ENCODE assay signal across 8 cellular contexts in genomic region chr17:28871056-28871579, GRCh38. TPM values are rescaled to one million over a fixed set of nuclear protein-coding genes. Genes with fewer than 3 reads are reported as not detected.
DNase-seq lines count a peak whose midpoint lies in the region; ATAC-seq, FAIRE-seq and TF ChIP-seq lines count a peak whose summit lies in the region.

No MANE protein-coding gene starts in this region.

- no peak overlapping the region for H2AFZ ChIP-seq in osteoblast (ENCODE audit: low read length)

- H3K79me2 ChIP-seq in osteoblast (ENCODE audit: insufficient read depth, low read length): no peaks in the 10 kb centered on the region

- H3K9me3 Mint-ChIP-seq in activated CD4-positive, alpha-beta T cell treated with anti-CD3 and anti-CD28 coated beads, Interleukin-2, amount 10 ng/mL, durations not matched to agents 24 days and 14 days: no peaks in the 10 kb centered on the region
- no peaks in the 10 kb centered on the region for H3K9me3 Mint-ChIP-seq in CD14-positive monocyte

- H3K4me2 ChIP-seq in osteoblast (ENCODE audit: insufficient read depth, low read length): no peak overlapping the region

- ATAC-seq in GM18907 (IDR thresholded peaks at IDR 0.05; ENCODE audit: unreplicated experiment): peak; percentile 91
- ATAC-seq in HG02870 (IDR thresholded peaks at IDR 0.05; ENCODE audit: unreplicated experiment): peak; percentile 93

- H3K4me1 ChIP-seq in osteoblast (ENCODE audit: insufficient read depth, low read length): no peaks in the 10 kb centered on the region

- peaks cover 12% of the 10 kb centered on the region for H3K4me1 Mint-ChIP-seq in activated CD4-positive, alpha-beta T cell treated with anti-CD3 and anti-CD28 coated beads, Interleukin-2, amount 10 ng/mL, durations not matched to agents 24 days and 14 days
- peaks cover 4% of the 10 kb centered on the region for H3K4me1 Mint-ChIP-seq in CD14-positive monocyte

- no peaks in the 10 kb centered on the region for H3K9me3 ChIP-seq in osteoblast (ENCODE audit: low read depth, low read length)

- FAIRE-seq in frontal cortex (lab: Jason Lieb, UNC): no peak

- peak; percentile 83 for DNase-seq in activated CD4-positive, alpha-beta T cell treated with anti-CD3 and anti-CD28 coated beads, Interleukin-2, amount 10 ng/mL, durations not matched to agents 24 days and 14 days
- DNase-seq in osteoblast (ENCODE audit: insufficient read length, low spot score, missing footprints) (peak; percentile 50), frontal cortex (ENCODE audit: low spot score in 2 of 2) (no peak), T-helper 9 cell (no peak), CD14-positive monocyte (ENCODE audit: low spot score) (no peak), foreskin fibroblast (no peak)

- H3K36me3 Mint-ChIP-seq in activated CD4-positive, alpha-beta T cell treated with anti-CD3 and anti-CD28 coated beads, Interleukin-2, amount 10 ng/mL, durations not matched to agents 24 days and 14 days (ENCODE audit: low read depth): no peaks in the 10 kb centered on the region
- no peaks in the 10 kb centered on the region for H3K36me3 Mint-ChIP-seq in CD14-positive monocyte

- no peak overlapping the region for H3K27ac ChIP-seq in osteoblast (ENCODE audit: low read depth, low read length)

- peak overlapping the region; percentile 97 for H3K27ac Mint-ChIP-seq in activated CD4-positive, alpha-beta T cell treated with anti-CD3 and anti-CD28 coated beads, Interleukin-2, amount 10 ng/mL, durations not matched to agents 24 days and 14 days
- H3K27ac Mint-ChIP-seq in CD14-positive monocyte: peak overlapping the region in 1 of 7 donors; percentile 51

- intact Hi-C loops in activated CD4-positive, alpha-beta T cell treated with anti-CD3 and anti-CD28 coated beads, Interleukin-2, amount 10 ng/mL, durations not matched to agents 24 days and 14 days (cut with micrococcal nuclease): no loop called here
- intact Hi-C loops in CD14-positive monocyte (cut with micrococcal nuclease): no loop called here

- no peaks in the 10 kb centered on the region for H3K27me3 ChIP-seq in osteoblast (ENCODE audit: insufficient read depth, low read length)

- H3K27me3 Mint-ChIP-seq in activated CD4-positive, alpha-beta T cell treated with anti-CD3 and anti-CD28 coated beads, Interleukin-2, amount 10 ng/mL, durations not matched to agents 24 days and 14 days: no peaks in the 10 kb centered on the region
- peaks cover 0 to 5% (median 2%) of the 10 kb centered on the region in 3 donors for H3K27me3 Mint-ChIP-seq in CD14-positive monocyte (ENCODE audit: low read depth in 3 of 3)

- no peaks in the 10 kb centered on the region for H3K36me3 ChIP-seq in osteoblast (ENCODE audit: insufficient read depth, low read length)

- TF ChIP-seq CTCF in osteoblast (IDR thresholded peaks at IDR 0.05; ENCODE audit: extremely low read depth, low read depth, low read length): no peak
- no peak for TF ChIP-seq CTCF in CD14-positive monocyte (IDR thresholded peaks at IDR 0.05)
- TF ChIP-seq CTCF in foreskin fibroblast (IDR thresholded peaks at IDR 0.05; ENCODE audit: low read depth, low read length): no peak

- peak overlapping the region; percentile 19 for H3K4me3 Mint-ChIP-seq in activated CD4-positive, alpha-beta T cell treated with anti-CD3 and anti-CD28 coated beads, Interleukin-2, amount 10 ng/mL, durations not matched to agents 24 days and 14 days
- no peak overlapping the region for H3K4me3 Mint-ChIP-seq in CD14-positive monocyte

- H3K4me3 ChIP-seq in osteoblast (ENCODE audit: insufficient read depth, low read length) (no peak overlapping the region), foreskin fibroblast (ENCODE audit: low read depth in 1 of 2, low read length in 2 of 2) (no peak overlapping the region)

- H4K20me1 ChIP-seq in osteoblast (ENCODE audit: insufficient read depth, low read length): no peaks in the 10 kb centered on the region

RNA-seq across cellular contexts. Expression of gene ERAL1, which starts 16.3 kb away (rescaled TPM):
- total RNA-seq in activated CD4-positive, alpha-beta T cell treated with anti-CD3 and anti-CD28 coated beads, Interleukin-2, amount 10 ng/mL, durations not matched to agents 24 days and 14 days: 56.8 and 61.2 TPM in 2 replicates
- total RNA-seq in osteoblast (28.9 and 30.4 TPM in 2 replicates), frontal cortex (19.6 TPM)
- 10 to 100 TPM; 33.8 to 34.5 TPM for polyA plus RNA-seq in CD14-positive monocyte

RNA-seq across cellular contexts. Expression of gene FLOT2, which starts 26.4 kb away (rescaled TPM):
- total RNA-seq in activated CD4-positive, alpha-beta T cell treated with anti-CD3 and anti-CD28 coated beads, Interleukin-2, amount 10 ng/mL, durations not matched to agents 24 days and 14 days: 109 and 111 TPM in 2 replicates
- total RNA-seq in osteoblast: 32.1 and 35.1 TPM in 2 replicates
- total RNA-seq in frontal cortex: 14.7 TPM
- polyA plus RNA-seq in CD14-positive monocyte: 100 to 1,000 TPM; 244 to 271 TPM

RNA-seq across cellular contexts. Expression of gene FAM222B, which starts 28.5 kb away (rescaled TPM):
- 22.4 and 24.0 TPM in 2 replicates for total RNA-seq in activated CD4-positive, alpha-beta T cell treated with anti-CD3 and anti-CD28 coated beads, Interleukin-2, amount 10 ng/mL, durations not matched to agents 24 days and 14 days
- 4.4 and 5.1 TPM in 2 replicates for total RNA-seq in osteoblast
- 2.4 TPM for total RNA-seq in frontal cortex
- polyA plus RNA-seq in CD14-positive monocyte: 1 to 10 TPM; 1.5 to 1.9 TPM

RNA-seq across cellular contexts. Expression of gene DHRS13, which starts 31.8 kb away (rescaled TPM):
- total RNA-seq in activated CD4-positive, alpha-beta T cell treated with anti-CD3 and anti-CD28 coated beads, Interleukin-2, amount 10 ng/mL, durations not matched to agents 24 days and 14 days: 32.4 and 34.3 TPM in 2 replicates
- total RNA-seq in osteoblast (4.7 and 6.2 TPM in 2 replicates), frontal cortex (28.9 TPM)
- 1 to 10 TPM; 3.7 to 4.5 TPM for polyA plus RNA-seq in CD14-positive monocyte

Comparison
In these comparisons a context has a peak if more than half of its experiments do, and no peak if none do; other contexts are left out.
1. DNase-seq: peak in activated CD4-positive, alpha-beta T cell treated with anti-CD3 and anti-CD28 coated beads, Interleukin-2, amount 10 ng/mL, durations not matched to agents 24 days and 14 days (single experiment) and osteoblast (single experiment); none in frontal cortex (0 of 2), T-helper 9 cell (single experiment), CD14-positive monocyte (single experiment) and foreskin fibroblast (0 of 2).